10 cellular contexts compared by ENCODE assay signal in genomic region chrX:155745792-155746191, GRCh38.
A peak's percentile ranks its signal among the peaks of the same experiment; 100 is the strongest.
DNase-seq lines count a peak whose midpoint lies in the region; ATAC-seq and TF ChIP-seq lines count a peak whose summit lies in the region.
"Had no signal": no experiment of that assay in that cellular context is flagged by ENCODE, and none has a peak within 500 bp of the region (broad histone marks: within the 10 kb centered on the region; RNA-seq: fewer than 3 reads in every experiment).

No MANE protein-coding gene starts in this region.

- CTCF ChIA-PET in GM10248 (lab: Yijun Ruan, JAX), result no interaction called here
- CTCF ChIA-PET in CD4-positive, alpha-beta memory T cell (lab: Charles Lee; ENCODE audit: partially characterized antibody), result no interaction called here

- no peaks in the 10 kb centered on the region for H3K36me3 ChIP-seq in colonic mucosa
- no peaks in the 10 kb centered on the region for H3K36me3 ChIP-seq in psoas muscle (ENCODE audit: insufficient read depth in 1 of 2, low read depth in 1 of 2)
- H3K36me3 ChIP-seq in CD4-positive, alpha-beta memory T cell (ENCODE audit: insufficient read depth, low read length), result no peaks in the 10 kb centered on the region
- H3K36me3 ChIP-seq: suprapubic skin had no signal

- H3K27ac Mint-ChIP-seq in CD4-positive, alpha-beta memory T cell, result no peak overlapping the region
- H3K27ac Mint-ChIP-seq: activated naive CD8-positive, alpha-beta T cell treated with anti-CD3 and anti-CD28 coated beads for 36 hours had no signal

- TF ChIP-seq CTCF in colonic mucosa (IDR thresholded peaks at IDR 0.05) (no peak), psoas muscle (IDR thresholded peaks at IDR 0.05) (no peak), GM10248 (IDR thresholded peaks at IDR 0.05; ENCODE audit: control extremely low read depth, extremely low read depth, low read depth, missing control alignments) (no peak)

- H3K36me3 Mint-ChIP-seq in CD4-positive, alpha-beta memory T cell, result no peaks in the 10 kb centered on the region

- no peak overlapping the region for H3K9ac ChIP-seq in colonic mucosa (ENCODE audit: low read depth in 2 of 2, low read length in 2 of 2)

- peaks cover 0 to 8% (median 3%) of the 10 kb centered on the region in 8 donors for H3K9me3 Mint-ChIP-seq in CD4-positive, alpha-beta memory T cell

- no peak overlapping the region for H3K4me3 ChIP-seq in colonic mucosa
- H3K4me3 ChIP-seq in psoas muscle, result peak overlapping the region; percentile 9
- no peak overlapping the region for H3K4me3 ChIP-seq in CD4-positive, alpha-beta memory T cell (ENCODE audit: low read length in 2 of 2)
- H3K4me3 ChIP-seq: suprapubic skin had no signal

- POLR2A ChIA-PET in GM10248 (lab: Yijun Ruan, JAX), result no interaction called here
- POLR2A ChIA-PET in CD4-positive, alpha-beta memory T cell (lab: Charles Lee; ENCODE audit: partially characterized antibody), result no interaction called here

- intact Hi-C loops in colonic mucosa (cut with DNase I), result no loop called here
- intact Hi-C loops in psoas muscle (cut with DNase I), result no loop called here
- intact Hi-C loops in CD4-positive, alpha-beta memory T cell (cut with micrococcal nuclease), result no loop called here

- H3K4me1 ChIP-seq in colonic mucosa (no peaks in the 10 kb centered on the region), psoas muscle (peaks cover 10% of the 10 kb centered on the region)
- no peaks in the 10 kb centered on the region for H3K4me1 ChIP-seq in CD4-positive, alpha-beta memory T cell (ENCODE audit: insufficient read depth, low read length)
- H3K4me1 ChIP-seq: suprapubic skin had no signal

- H3K4me1 Mint-ChIP-seq in CD4-positive, alpha-beta memory T cell, result no peaks in the 10 kb centered on the region
- H3K4me1 Mint-ChIP-seq: activated naive CD8-positive, alpha-beta T cell treated with anti-CD3 and anti-CD28 coated beads for 36 hours had no signal

- 20 to 26% (median 21%) methylated on average over 2 of the region's 2 CpGs for WGBS in psoas muscle, 3 donors

- H3K9me3 ChIP-seq in colonic mucosa, result no peaks in the 10 kb centered on the region
- H3K9me3 ChIP-seq in psoas muscle, result no peaks in the 10 kb centered on the region
- no peaks in the 10 kb centered on the region for H3K9me3 ChIP-seq in CD4-positive, alpha-beta memory T cell (ENCODE audit: control insufficient read depth in 1 of 2, low read length in 2 of 2)

- H3K4me3 Mint-ChIP-seq in CD4-positive, alpha-beta memory T cell, result no peak overlapping the region
- H3K4me3 Mint-ChIP-seq: activated naive CD8-positive, alpha-beta T cell treated with anti-CD3 and anti-CD28 coated beads for 36 hours had no signal

- H3K27me3 ChIP-seq in colonic mucosa (no peaks in the 10 kb centered on the region), psoas muscle (ENCODE audit: insufficient read depth in 3 of 3, low read length in 2 of 3) (no peaks in the 10 kb centered on the region)
- H3K27me3 ChIP-seq in CD4-positive, alpha-beta memory T cell (ENCODE audit: insufficient read depth, low read length), result no peaks in the 10 kb centered on the region
- H3K27me3 ChIP-seq: suprapubic skin had no signal

- peak in 2 of 4 donors; percentile 56 to 61 for ATAC-seq in psoas muscle

- no peaks in the 10 kb centered on the region for H3K27me3 Mint-ChIP-seq in CD4-positive, alpha-beta memory T cell
- H3K27me3 Mint-ChIP-seq: activated naive CD8-positive, alpha-beta T cell treated with anti-CD3 and anti-CD28 coated beads for 36 hours had no signal

- DNase-seq in HUDEP-2 (lab: John Stamatoyannopoulos, UW; ENCODE audit: unreplicated experiment in 76 of 76) (peak in 67 of 76 experiments; percentile 3 to 82 (median 40)), NCI-H345 (lab: John Stamatoyannopoulos, UW) (peak; percentile 86), colonic mucosa (peak; percentile 75), psoas muscle (no peak), germinal center (ENCODE audit: low spot score) (no peak), GM10248 (ENCODE audit: extremely low spot score) (no peak)
- no peak for DNase-seq in CD4-positive, alpha-beta memory T cell
- DNase-seq: activated naive CD8-positive, alpha-beta T cell treated with anti-CD3 and anti-CD28 coated beads for 36 hours; NCI-H446 treated with DMSO at 0.1 percent for 48 hours had no signal

- no peak overlapping the region for H3K27ac ChIP-seq in colonic mucosa
- H3K27ac ChIP-seq in psoas muscle, result no peak overlapping the region
- H3K27ac ChIP-seq in CD4-positive, alpha-beta memory T cell (ENCODE audit: low read depth, low read length), result no peak overlapping the region
- H3K27ac ChIP-seq: suprapubic skin had no signal

Comparison
In these comparisons a context has a peak if more than half of its experiments do, and no peak if none do; other contexts are left out.
1. DNase-seq: peak in HUDEP-2 (67 of 76), NCI-H345 (single experiment) and colonic mucosa (single experiment); none in psoas muscle (0 of 2), germinal center (single experiment), GM10248 (single experiment) and CD4-positive, alpha-beta memory T cell (0 of 5).